18 cellular contexts compared by ENCODE assay signal in genomic region chr6:119602215-119603178, GRCh38.
DNase-seq lines count a peak whose midpoint lies in the region; ATAC-seq and TF ChIP-seq lines count a peak whose summit lies in the region.
"Had no signal": no experiment of that assay in that cellular context is flagged by ENCODE, and none has a peak within 500 bp of the region (broad histone marks: within the 10 kb centered on the region; RNA-seq: fewer than 3 reads in every experiment).

No MANE protein-coding gene starts in this region.

- no peak overlapping the region for H2AFZ ChIP-seq in smooth muscle cell (ENCODE audit: low read depth)

- peak; percentile 28 for DNase-seq in GM04504 (ENCODE audit: low read depth)
- peak; percentile 28 for DNase-seq in RPMI7951 (ENCODE audit: low read depth)
- DNase-seq in epithelial cell of esophagus (ENCODE audit: low read depth), result peak; percentile 81
- DNase-seq in omental fat pad (ENCODE audit: low spot score), result no peak
- no peak for DNase-seq in smooth muscle cell (lab: John Stamatoyannopoulos, UW; ENCODE audit: unreplicated experiment)
- no peak for DNase-seq in A673 (ENCODE audit: low spot score)
- no peak for DNase-seq in OCI-M1 (lab: John Stamatoyannopoulos, UW)
- DNase-seq in NCI-H510A (lab: John Stamatoyannopoulos, UW), result no peak
- DNase-seq: activated B cell treated with CpG ODN at 0.5 μM for 24 hours; activated effector memory CD4-positive, alpha-beta T cell treated with anti-CD3 and anti-CD28 coated beads, Interleukin-2, amount 50 U/mL, for 16 hours; DND-41; gastrocnemius medialis; MM.1S; NCI-H187 treated with DMSO at 0.1 percent for 48 hours; NCI-H526; nephron progenitor cell; T-helper 1 cell had no signal

- H3K36me3 ChIP-seq in smooth muscle cell (ENCODE audit: low read depth) (no peaks in the 10 kb centered on the region), A673 (ENCODE audit: insufficient read depth, low read length, poor library complexity, severe bottlenecking) (no peaks in the 10 kb centered on the region)
- H3K36me3 ChIP-seq: gastrocnemius medialis, thoracic aorta had no signal

- no peak for TF ChIP-seq CTCF in epithelial cell of esophagus (IDR thresholded peaks at IDR 0.05; ENCODE audit: insufficient read depth, low read depth, low read length, missing control alignments)
- TF ChIP-seq CTCF in omental fat pad (IDR thresholded peaks at IDR 0.05), result no peak
- TF ChIP-seq CTCF in smooth muscle cell (IDR thresholded peaks at IDR 0.05; ENCODE audit: borderline replicate concordance, insufficient read depth, poor library complexity, severe bottlenecking), result no peak
- TF ChIP-seq CTCF in A673 (conservative IDR thresholded peaks at IDR 0.05; ENCODE audit: low read depth, low read length), result no peak

- POLR2A ChIA-PET in A673 (lab: Charles Lee; ENCODE audit: low non-redundant PET), result no interaction called here

- H3K27ac ChIP-seq in smooth muscle cell (ENCODE audit: low read depth) (no peak overlapping the region), A673 (ENCODE audit: low read depth, low read length, poor library complexity, severe bottlenecking) (no peak overlapping the region)
- H3K27ac ChIP-seq: gastrocnemius medialis, thoracic aorta had no signal

- BruUV-seq in A673 (replicated peaks; lab: Mats Ljungman, UMichigan), result no TSS peak

- CTCF ChIA-PET in A673 (lab: Charles Lee), result no interaction called here

- H4K20me1 ChIP-seq in smooth muscle cell (ENCODE audit: low read depth), result no peaks in the 10 kb centered on the region

- 90% methylated on average over 3 of the region's 3 CpGs for WGBS in smooth muscle cell (ENCODE audit: low lambda C conversion rate)

- H3K4me1 ChIP-seq in smooth muscle cell (ENCODE audit: low read depth) (no peaks in the 10 kb centered on the region), A673 (ENCODE audit: insufficient read depth, low read length, poor library complexity, severe bottlenecking) (no peaks in the 10 kb centered on the region)
- H3K4me1 ChIP-seq: gastrocnemius medialis had no signal

- H3K4me2 ChIP-seq in smooth muscle cell, result no peak overlapping the region

- H3K9me3 ChIP-seq in smooth muscle cell (replicated peaks; ENCODE audit: low read depth) (no peaks in the 10 kb centered on the region), A673 (ENCODE audit: low read depth, low read length, poor library complexity, severe bottlenecking) (no peaks in the 10 kb centered on the region)
- H3K9me3 ChIP-seq: gastrocnemius medialis, thoracic aorta had no signal

- H3K79me2 ChIP-seq in smooth muscle cell (ENCODE audit: low read depth), result no peaks in the 10 kb centered on the region

- H3K27me3 ChIP-seq in smooth muscle cell (ENCODE audit: low read depth), result no peaks in the 10 kb centered on the region
- H3K27me3 ChIP-seq in A673 (replicated peaks; ENCODE audit: insufficient read depth, low read depth, low read length, poor library complexity), result no peaks in the 10 kb centered on the region
- H3K27me3 ChIP-seq: gastrocnemius medialis had no signal

- H3K9ac ChIP-seq in smooth muscle cell (ENCODE audit: low read depth), result no peak overlapping the region

- no peaks in the 10 kb centered on the region for H3F3A ChIP-seq in smooth muscle cell (ENCODE audit: low read depth)

- intact Hi-C loops in A673 (cut with micrococcal nuclease; ENCODE audit: unreplicated experiment), result no loop called here

- H3K4me3 ChIP-seq in epithelial cell of esophagus (ENCODE audit: low read length) (no peak overlapping the region), smooth muscle cell (no peak overlapping the region), A673 (ENCODE audit: low read depth, low read length, poor library complexity, severe bottlenecking) (no peak overlapping the region)
- H3K4me3 ChIP-seq: gastrocnemius medialis, thoracic aorta had no signal

- ATAC-seq in omental fat pad (ENCODE audit: low FRiP score), result peak; percentile 66
- ATAC-seq: gastrocnemius medialis had no signal

Comparison
In these comparisons a context has a peak if more than half of its experiments do, and no peak if none do; other contexts are left out.
1. DNase-seq: peak in GM04504 (single experiment), RPMI7951 (single experiment) and epithelial cell of esophagus (single experiment); none in omental fat pad (single experiment), smooth muscle cell (single experiment), A673 (single experiment), OCI-M1 (single experiment) and NCI-H510A (single experiment).